In the genomic region with DNA sequence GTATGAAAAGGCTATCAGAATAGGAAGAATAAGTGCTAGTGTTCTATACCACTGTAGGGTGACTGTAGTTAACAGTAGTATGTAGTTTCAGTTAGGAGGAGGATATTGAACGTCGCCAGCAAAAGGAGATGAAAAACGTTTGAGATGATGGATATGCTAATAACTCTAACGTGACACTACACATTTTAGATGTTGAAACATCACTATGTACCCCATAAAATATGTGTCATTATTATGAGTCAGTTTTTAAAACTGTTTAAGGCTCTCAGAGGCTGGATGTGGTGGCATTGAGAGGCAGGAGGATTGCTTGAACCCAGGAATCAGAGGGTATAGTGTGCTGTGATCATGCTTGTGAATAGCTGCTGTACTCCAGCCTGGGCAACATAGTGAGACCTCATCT, we compare ENCODE assay signal across 20 cellular contexts. TPM values are rescaled to one million over a fixed set of nuclear protein-coding genes. Genes with fewer than 3 reads are reported as not detected.
A peak's percentile ranks its signal among the peaks of the same experiment; 100 is the strongest.
DNase-seq lines count a peak whose midpoint lies in the region; ATAC-seq, FAIRE-seq and TF ChIP-seq lines count a peak whose summit lies in the region.
"Had no signal": no experiment of that assay in that cellular context is flagged by ENCODE, and none has a peak within 500 bp of the region (broad histone marks: within the 10 kb centered on the region; RNA-seq: fewer than 3 reads in every experiment).

No MANE protein-coding gene starts in this region.

- TF ChIP-seq CTCF in HFFc6 (IDR thresholded peaks at IDR 0.05) = no peak
- TF ChIP-seq CTCF in astrocyte (IDR thresholded peaks at IDR 0.05; ENCODE audit: insufficient read depth, low read depth, low read length) = no peak
- TF ChIP-seq CTCF in osteoblast (IDR thresholded peaks at IDR 0.05; ENCODE audit: extremely low read depth, low read depth, low read length) = no peak
- no peak for TF ChIP-seq CTCF in omental fat pad (IDR thresholded peaks at IDR 0.05)

- peaks cover 2% of the 10 kb centered on the region for H3K27me3 Mint-ChIP-seq in HFFc6 (ENCODE audit: insufficient read depth)
- no peaks in the 10 kb centered on the region for H3K27me3 Mint-ChIP-seq in astrocyte (ENCODE audit: low read depth, unreplicated experiment)
- H3K27me3 Mint-ChIP-seq: CD4-positive, alpha-beta T cell had no signal

- no peak overlapping the region for H3K4me3 ChIP-seq in astrocyte (ENCODE audit: insufficient read depth, low read depth, low read length)
- no peak overlapping the region for H3K4me3 ChIP-seq in osteoblast (ENCODE audit: insufficient read depth, low read length)

- FAIRE-seq in astrocyte (lab: Jason Lieb, UNC) = peak; percentile 49
- FAIRE-seq: G401.6, GM12891 had no signal

- peaks cover 51% of the 10 kb centered on the region for H3K36me3 Mint-ChIP-seq in HFFc6 (ENCODE audit: low read depth)
- H3K36me3 Mint-ChIP-seq in astrocyte (ENCODE audit: low read depth, unreplicated experiment) = peaks cover 26% of the 10 kb centered on the region

- H3K4me1 ChIP-seq in astrocyte (ENCODE audit: insufficient read depth, low read length) = peaks cover 20% of the 10 kb centered on the region
- peaks cover 7% of the 10 kb centered on the region for H3K4me1 ChIP-seq in osteoblast (ENCODE audit: insufficient read depth, low read length)

- peaks cover 58% of the 10 kb centered on the region for H4K20me1 ChIP-seq in astrocyte (ENCODE audit: insufficient read depth, low read length)
- H4K20me1 ChIP-seq in osteoblast (ENCODE audit: insufficient read depth, low read length) = peaks cover 18% of the 10 kb centered on the region

- peaks cover 26% of the 10 kb centered on the region for H3K4me1 Mint-ChIP-seq in HFFc6 (ENCODE audit: low read depth)
- peaks cover 27% of the 10 kb centered on the region for H3K4me1 Mint-ChIP-seq in astrocyte (ENCODE audit: low read depth, unreplicated experiment)

- H3K27me3 ChIP-seq in astrocyte (ENCODE audit: insufficient read depth, low read length) = no peaks in the 10 kb centered on the region
- H3K27me3 ChIP-seq in osteoblast (ENCODE audit: insufficient read depth, low read length) = no peaks in the 10 kb centered on the region
- H3K27me3 ChIP-seq: BE2C had no signal

- peak; percentile 1 for DNase-seq in EH (ENCODE audit: low read depth)
- DNase-seq in HFFc6 = no peak
- DNase-seq in astrocyte (ENCODE audit: low read depth) = no peak
- no peak for DNase-seq in osteoblast (ENCODE audit: insufficient read length, low spot score, missing footprints)
- no peak for DNase-seq in DMS79 treated with DMSO at 0.1 percent for 48 hours (lab: John Stamatoyannopoulos, UW)
- DNase-seq in omental fat pad (ENCODE audit: low spot score) = no peak
- no peak for DNase-seq in stimulated activated CD4-positive, alpha-beta T cell treated with anti-CD3 and anti-CD28 coated beads, Interleukin-2, amount 100 ng/mL, for 24 hours
- DNase-seq: BE2C; CD4-positive, alpha-beta T cell; DMS53; GOT3; NCI-H1105 treated with DMSO at 0.1 percent for 48 hours; NCI-H1694 treated with DMSO at 0.1 percent for 48 hours; NCI-H2107; NCI-H2227 treated with DMSO at 0.1 percent for 48 hours; NCI-H524; SIG-M5 had no signal

- no peak for ATAC-seq in omental fat pad (ENCODE audit: low FRiP score)

- H2AFZ ChIP-seq in astrocyte (ENCODE audit: low read depth, low read length) (no peak overlapping the region), osteoblast (ENCODE audit: low read length) (no peak overlapping the region)

- H3K4me3 Mint-ChIP-seq in HFFc6 = no peak overlapping the region
- no peak overlapping the region for H3K4me3 Mint-ChIP-seq in astrocyte (ENCODE audit: unreplicated experiment)
- H3K4me3 Mint-ChIP-seq: CD4-positive, alpha-beta T cell had no signal

- H3K79me2 ChIP-seq in astrocyte (ENCODE audit: insufficient read depth, low read length) (peaks cover 6% of the 10 kb centered on the region), osteoblast (ENCODE audit: insufficient read depth, low read length) (no peaks in the 10 kb centered on the region)

- peaks cover 57% of the 10 kb centered on the region for H3K36me3 ChIP-seq in astrocyte (ENCODE audit: insufficient read depth, low read length)
- H3K36me3 ChIP-seq in osteoblast (ENCODE audit: insufficient read depth, low read length) = peaks cover 79% of the 10 kb centered on the region

- H3K4me2 ChIP-seq in astrocyte (ENCODE audit: low read length) = no peak overlapping the region
- H3K4me2 ChIP-seq in osteoblast (ENCODE audit: insufficient read depth, low read length) = no peak overlapping the region
- H3K4me2 ChIP-seq: KMS-11 had no signal

- no peak overlapping the region for H3K27ac ChIP-seq in astrocyte (ENCODE audit: low read depth, low read length)
- peak overlapping the region; percentile 30 for H3K27ac ChIP-seq in osteoblast (ENCODE audit: low read depth, low read length)
- H3K27ac ChIP-seq: KMS-11 had no signal

- H3K27ac Mint-ChIP-seq in HFFc6 (peak overlapping the region; percentile 19; the same call in 1 of the 2 replicates), astrocyte (ENCODE audit: unreplicated experiment) (no peak overlapping the region)
- H3K27ac Mint-ChIP-seq: CD4-positive, alpha-beta T cell had no signal

- H3K9ac ChIP-seq in astrocyte (ENCODE audit: low read length) = no peak overlapping the region
- H3K9ac ChIP-seq: KMS-11 had no signal

- H3K9me3 Mint-ChIP-seq in HFFc6 (no peaks in the 10 kb centered on the region), astrocyte (ENCODE audit: unreplicated experiment) (no peaks in the 10 kb centered on the region)
- H3K9me3 Mint-ChIP-seq: CD4-positive, alpha-beta T cell had no signal

- H3K9me3 ChIP-seq in astrocyte (ENCODE audit: insufficient read depth, low read depth, low read length) (no peaks in the 10 kb centered on the region), osteoblast (ENCODE audit: low read depth, low read length) (no peaks in the 10 kb centered on the region)
- H3K9me3 ChIP-seq: BE2C had no signal

RNA-seq across cellular contexts. Expression of gene UBN1, which starts 31.8 kb away (rescaled TPM):
- total RNA-seq in HFFc6 (2021; fragmentation: NEBNext Ultra II Directional; extraction: Animal tissue kit (Norgen Biotek cat#: 25700)) = 10 to 100 TPM; 21.3 to 24.8 (median 22.0) TPM
- total RNA-seq in astrocyte (42.9 and 45.3 TPM in 2 replicates), osteoblast (34.5 and 38.4 TPM in 2 replicates), omental fat pad (10 to 100 TPM; 32.8 to 67.5 (median 41.1) TPM)

RNA-seq across cellular contexts. Expression of gene GLYR1, which starts 32.0 kb away (rescaled TPM):
- 10 to 100 TPM; 77.6 to 89.4 (median 81.8) TPM for total RNA-seq in HFFc6 (2021; fragmentation: NEBNext Ultra II Directional; extraction: Animal tissue kit (Norgen Biotek cat#: 25700))
- 69.9 and 77.8 TPM in 2 replicates for total RNA-seq in astrocyte
- total RNA-seq in osteoblast = 48.0 and 48.1 TPM in 2 replicates
- 10 to 100 TPM; 44.4 to 56.0 (median 52.0) TPM for total RNA-seq in omental fat pad

RNA-seq across cellular contexts. Expression of gene PPL, which starts 57.9 kb away (rescaled TPM):
- under 1 TPM in 3 of 6 experiments, not detected in 3; 0.02 to 0.06 (median 0.05) TPM for total RNA-seq in HFFc6 (2021; fragmentation: NEBNext Ultra II Directional; extraction: Animal tissue kit (Norgen Biotek cat#: 25700))
- total RNA-seq in astrocyte (5.8 and 12.3 TPM in 2 replicates), osteoblast (24.2 and 27.1 TPM in 2 replicates), omental fat pad (10 to 100 TPM; 31.3 to 97.6 (median 59.5) TPM)
- total RNA-seq: CD4-positive, alpha-beta T cell had no signal
